Comparison of ENCODE assay signal across 26 cellular contexts in the genomic region with DNA sequence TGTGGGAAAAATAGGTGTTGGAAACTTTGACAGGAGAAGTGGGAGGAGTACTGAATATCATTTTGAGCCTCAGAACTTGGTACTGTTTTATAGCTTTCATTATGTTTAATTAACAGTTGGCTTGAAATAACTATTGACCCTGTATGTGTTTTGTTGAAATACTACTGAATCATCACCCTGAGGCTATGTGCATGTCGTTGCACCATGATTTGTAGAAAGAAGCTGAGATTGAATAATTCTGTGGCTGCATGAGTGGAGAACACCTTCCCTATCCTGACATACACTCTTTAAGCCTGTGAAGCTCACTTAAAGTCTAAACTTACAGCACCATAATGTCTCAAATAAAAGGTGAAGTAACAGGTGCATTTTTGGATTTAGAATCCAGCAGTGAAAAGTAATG.
DNase-seq lines count a peak whose midpoint lies in the region; ATAC-seq, FAIRE-seq and TF ChIP-seq lines count a peak whose summit lies in the region.
"Had no signal": no experiment of that assay in that cellular context is flagged by ENCODE, and none has a peak within 500 bp of the region (broad histone marks: within the 10 kb centered on the region; RNA-seq: fewer than 3 reads in every experiment).

No MANE protein-coding gene starts in this region.

- H3K27me3 ChIP-seq in bronchial epithelial cell (ENCODE audit: control insufficient read depth, insufficient read depth, low read length): no peaks in the 10 kb centered on the region
- H3K27me3 ChIP-seq: BE2C, BLaER1 had no signal

- no peak for ATAC-seq in GM21367 (IDR thresholded peaks at IDR 0.05; ENCODE audit: unreplicated experiment)
- ATAC-seq: GM12878 had no signal

- DNase-seq in bronchial epithelial cell (ENCODE audit: low read depth) (peak; percentile 62), epithelial cell of prostate (ENCODE audit: low read depth, low spot score) (peak; percentile 8), renal cortical epithelial cell (ENCODE audit: low read depth) (peak; percentile 75), urothelium cell line (ENCODE audit: low spot score) (no peak)
- no peak for DNase-seq in activated T-cell treated with anti-CD3 and anti-CD28 coated beads, Interleukin-2, amount 50 U/mL, for 1 hour
- DNase-seq: 8988T; ACHN; BE2C; C1 segment of cervical spinal cord; CD4-positive, alpha-beta memory T cell; CD4-positive, CD25-positive, alpha-beta regulatory T cell; CD8-positive, alpha-beta memory T cell; COR-L47; DMS 273 treated with DMSO at 0.1 percent for 48 hours; DMS153; DMS53; DMS79; DND-41; EL; GDM1 had no signal

- no peak overlapping the region for H3K27ac ChIP-seq in epithelial cell of prostate
- H3K27ac ChIP-seq: BLaER1 had no signal

- H3K36me3 ChIP-seq in bronchial epithelial cell (ENCODE audit: control insufficient read depth, insufficient read depth, low read length): no peaks in the 10 kb centered on the region
- H3K36me3 ChIP-seq: BE2C, BLaER1 had no signal

- H3K4me3 ChIP-seq in bronchial epithelial cell (ENCODE audit: low read depth, low read length): no peak overlapping the region
- H3K4me3 ChIP-seq: BLaER1, GM12878 had no signal

- TF ChIP-seq CTCF in bronchial epithelial cell (IDR thresholded peaks at IDR 0.05; ENCODE audit: insufficient read depth, low read length, severe bottlenecking): no peak

- FAIRE-seq in bronchial epithelial cell (lab: Jason Lieb, UNC): no peak
- FAIRE-seq in urothelium cell line (lab: Jason Lieb, UNC): no peak
- FAIRE-seq: A204.1, GM12878, GM12892, GM18507 had no signal

Comparison
In these comparisons a context has a peak if more than half of its experiments do, and no peak if none do; other contexts are left out.
1. DNase-seq: peak in bronchial epithelial cell (single experiment), epithelial cell of prostate (single experiment) and renal cortical epithelial cell (single experiment); none in urothelium cell line (single experiment) and activated T-cell treated with anti-CD3 and anti-CD28 coated beads, Interleukin-2, amount 50 U/mL, for 1 hour (single experiment).